Comparison of ENCODE assay signal across 11 cellular contexts in the genomic region with DNA sequence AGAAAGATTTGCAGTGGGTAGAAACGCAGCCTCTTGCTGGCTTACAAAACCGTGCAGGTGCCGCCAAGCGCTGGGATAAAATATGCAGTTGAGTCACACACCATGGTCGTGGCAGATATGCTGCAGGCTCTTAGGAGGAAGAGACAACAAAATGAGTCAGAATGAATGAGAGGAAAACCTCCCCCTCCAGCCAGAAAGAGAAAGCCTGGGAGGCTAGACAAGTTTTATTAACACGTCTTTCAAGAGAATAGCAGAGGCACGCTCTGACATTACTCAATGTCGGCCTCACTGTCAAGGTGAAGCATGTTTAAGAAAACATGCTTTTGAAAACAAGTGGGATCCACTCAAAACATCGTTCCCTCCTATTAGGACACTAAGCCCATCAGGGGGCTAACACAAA. TPM values are rescaled to one million over a fixed set of nuclear protein-coding genes. Genes with fewer than 3 reads are reported as not detected.
DNase-seq lines count a peak whose midpoint lies in the region; ATAC-seq, FAIRE-seq and TF ChIP-seq lines count a peak whose summit lies in the region.
"Had no signal": no experiment of that assay in that cellular context is flagged by ENCODE, and none has a peak within 500 bp of the region (broad histone marks: within the 10 kb centered on the region; RNA-seq: fewer than 3 reads in every experiment).

No MANE protein-coding gene starts in this region.

- peaks cover 10% of the 10 kb centered on the region for H3K27me3 Mint-ChIP-seq in HFFc6 (ENCODE audit: insufficient read depth)

- H3K27ac Mint-ChIP-seq in HFFc6: 0 out of 2 replicates have a peak overlapping the region, but pooled peaks have one; percentile 39

- in situ Hi-C loops in ACHN (cut with HindIII; ENCODE audit: low pct_ligation_motif_present, low pct_unique_long_range_greater_than_20kb, low sequenced_read_pairs): no loop called here

- no peak for FAIRE-seq in GM19239 (lab: Jason Lieb, UNC)

- no peaks in the 10 kb centered on the region for H3K27me3 ChIP-seq in kidney epithelial cell (ENCODE audit: control insufficient read depth, insufficient read depth, low read length)
- H3K27me3 ChIP-seq: SJSA1, uterus had no signal

- peaks cover 6% of the 10 kb centered on the region for H3K9me3 Mint-ChIP-seq in HFFc6

- no peaks in the 10 kb centered on the region for H3K36me3 ChIP-seq in kidney epithelial cell (ENCODE audit: control insufficient read depth, insufficient read depth, low read length)
- H3K36me3 ChIP-seq: SJSA1, uterus had no signal

- H3K4me3 ChIP-seq in kidney epithelial cell (ENCODE audit: low read depth, low read length): no peak overlapping the region
- H3K4me3 ChIP-seq: SJSA1, uterus had no signal

- peak overlapping the region; percentile 68 for H3K27ac ChIP-seq in VCaP
- H3K27ac ChIP-seq: parathyroid adenoma, SJSA1, uterus had no signal

- H3K4me3 Mint-ChIP-seq in HFFc6: peak overlapping the region; percentile 52

- TF ChIP-seq CTCF in HFFc6 (IDR thresholded peaks at IDR 0.05) (no peak), VCaP (conservative IDR thresholded peaks at IDR 0.05) (no peak), kidney epithelial cell (IDR thresholded peaks at IDR 0.05; ENCODE audit: insufficient read depth, low read length, poor library complexity, severe bottlenecking) (no peak)

- H3K4me1 Mint-ChIP-seq in HFFc6 (ENCODE audit: low read depth): peaks cover 19% of the 10 kb centered on the region

- DNase-seq in ACHN (peak; percentile 86), HFFc6 (peak; percentile 74), kidney epithelial cell (ENCODE audit: low read depth) (peak; percentile 86), NCI-H1436 (lab: John Stamatoyannopoulos, UW) (no peak), T-helper 9 cell (no peak), GM19239 (ENCODE audit: insufficient read length, low spot score) (no peak)

- no peaks in the 10 kb centered on the region for H3K36me3 Mint-ChIP-seq in HFFc6 (ENCODE audit: low read depth)

- no peak for ATAC-seq in HG03432 (IDR thresholded peaks at IDR 0.05; ENCODE audit: unreplicated experiment)

RNA-seq across cellular contexts. Expression of a gene that starts 37.1 kb away (rescaled TPM):
- total RNA-seq in HFFc6 (2021; fragmentation: NEBNext Ultra II Directional; extraction: Animal tissue kit (Norgen Biotek cat#: 25700)): 1 to 10 TPM; 4.6 to 7.1 (median 5.4) TPM
- total RNA-seq in kidney epithelial cell: 8.7 and 10.7 TPM in 2 replicates

Comparison
In these comparisons a context has a peak if more than half of its experiments do, and no peak if none do; other contexts are left out.
1. DNase-seq: peak in ACHN (single experiment), HFFc6 (single experiment) and kidney epithelial cell (single experiment); none in NCI-H1436 (single experiment), T-helper 9 cell (single experiment) and GM19239 (single experiment).